Comparison of ENCODE assay signal across 16 cellular contexts in the genomic region with DNA sequence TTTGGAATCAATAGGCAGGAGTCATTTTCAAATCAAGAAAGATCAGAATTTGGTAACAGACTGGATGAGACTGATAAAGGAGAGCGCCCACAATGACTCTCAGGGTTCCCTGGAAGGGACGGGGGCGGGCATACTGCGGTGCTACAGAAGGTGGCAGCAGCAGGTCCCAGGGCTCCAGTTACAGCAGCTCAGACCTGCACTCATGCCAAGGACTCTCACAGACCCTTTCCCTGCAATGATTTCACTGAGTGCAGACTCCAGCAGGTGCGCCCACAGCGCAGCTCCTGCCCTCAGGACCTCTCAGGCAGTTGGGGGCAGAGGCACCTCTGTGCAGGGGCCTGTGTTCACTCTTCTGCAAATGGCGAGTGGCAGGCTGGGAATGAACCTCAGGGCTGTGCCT.
DNase-seq lines count a peak whose midpoint lies in the region; ATAC-seq and TF ChIP-seq lines count a peak whose summit lies in the region.
"Had no signal": no experiment of that assay in that cellular context is flagged by ENCODE, and none has a peak within 500 bp of the region (broad histone marks: within the 10 kb centered on the region; RNA-seq: fewer than 3 reads in every experiment).

No MANE protein-coding gene starts in this region.

- H3K36me3 Mint-ChIP-seq in endodermal cell (ENCODE audit: low read depth) = peaks cover 3% of the 10 kb centered on the region
- H3K36me3 Mint-ChIP-seq in immature natural killer cell = no peaks in the 10 kb centered on the region
- H3K36me3 Mint-ChIP-seq: activated naive CD4-positive, alpha-beta T cell treated with anti-CD3 and anti-CD28 coated beads, Interleukin-2, amount 10 ng/mL, durations not matched to agents 7 days and 5 days; natural killer cell had no signal

- H3K27ac Mint-ChIP-seq in endodermal cell (no peak overlapping the region), immature natural killer cell (no peak overlapping the region)
- H3K27ac Mint-ChIP-seq: activated CD8-positive, alpha-beta T cell treated with anti-CD3 and anti-CD28 coated beads for 36 hours; activated naive CD4-positive, alpha-beta T cell treated with anti-CD3 and anti-CD28 coated beads, Interleukin-2, amount 10 ng/mL, durations not matched to agents 7 days and 5 days; B cell; natural killer cell had no signal

- H3K27me3 Mint-ChIP-seq in endodermal cell (ENCODE audit: insufficient read depth) = peaks cover 21% of the 10 kb centered on the region
- H3K27me3 Mint-ChIP-seq in immature natural killer cell (ENCODE audit: low read depth in 3 of 3) = peaks cover 4 to 19% (median 4%) of the 10 kb centered on the region in 3 donors
- H3K27me3 Mint-ChIP-seq: activated CD8-positive, alpha-beta T cell treated with anti-CD3 and anti-CD28 coated beads for 36 hours; activated naive CD4-positive, alpha-beta T cell treated with anti-CD3 and anti-CD28 coated beads, Interleukin-2, amount 10 ng/mL, durations not matched to agents 7 days and 5 days; B cell had no signal

- no peak overlapping the region for H3K27ac ChIP-seq in left ventricle myocardium inferior (replicated peaks)
- no peak overlapping the region for H3K27ac ChIP-seq in endodermal cell (ENCODE audit: low read depth, low read length)
- no peak overlapping the region for H3K27ac ChIP-seq in upper lobe of right lung
- H3K27ac ChIP-seq: body of pancreas, lower lobe of right lung had no signal

- H3K4me1 Mint-ChIP-seq in endodermal cell (peaks cover 28% of the 10 kb centered on the region), immature natural killer cell (peaks cover 0 to 6% of the 10 kb centered on the region in 2 donors)
- H3K4me1 Mint-ChIP-seq: B cell had no signal

- H3K9me3 ChIP-seq in left ventricle myocardium inferior (replicated peaks) (no peaks in the 10 kb centered on the region), endodermal cell (ENCODE audit: control insufficient read depth, low read length) (no peaks in the 10 kb centered on the region), upper lobe of right lung (no peaks in the 10 kb centered on the region)
- H3K9me3 ChIP-seq: body of pancreas, lower lobe of right lung had no signal

- no peak overlapping the region for H3K4me3 Mint-ChIP-seq in endodermal cell
- H3K4me3 Mint-ChIP-seq in immature natural killer cell = no peak overlapping the region
- H3K4me3 Mint-ChIP-seq: activated CD8-positive, alpha-beta T cell treated with anti-CD3 and anti-CD28 coated beads for 36 hours; activated naive CD4-positive, alpha-beta T cell treated with anti-CD3 and anti-CD28 coated beads, Interleukin-2, amount 10 ng/mL, durations not matched to agents 7 days and 5 days; B cell; natural killer cell had no signal

- H3K9me3 Mint-ChIP-seq in endodermal cell = no peaks in the 10 kb centered on the region
- no peaks in the 10 kb centered on the region for H3K9me3 Mint-ChIP-seq in immature natural killer cell
- H3K9me3 Mint-ChIP-seq: activated CD8-positive, alpha-beta T cell treated with anti-CD3 and anti-CD28 coated beads for 36 hours; activated naive CD4-positive, alpha-beta T cell treated with anti-CD3 and anti-CD28 coated beads, Interleukin-2, amount 10 ng/mL, durations not matched to agents 7 days and 5 days; natural killer cell had no signal

- peaks cover 4% of the 10 kb centered on the region for H3K4me1 ChIP-seq in left ventricle myocardium inferior
- peaks cover 10% of the 10 kb centered on the region for H3K4me1 ChIP-seq in endodermal cell (ENCODE audit: control insufficient read depth, insufficient read depth, low read length)
- no peaks in the 10 kb centered on the region for H3K4me1 ChIP-seq in upper lobe of right lung
- H3K4me1 ChIP-seq: lower lobe of right lung had no signal

- H3K4me3 ChIP-seq in left ventricle myocardium inferior (no peak overlapping the region), endodermal cell (ENCODE audit: low read length) (no peak overlapping the region), upper lobe of right lung (no peak overlapping the region)
- H3K4me3 ChIP-seq: body of pancreas, lower lobe of right lung had no signal

- H3K36me3 ChIP-seq in left ventricle myocardium inferior = peaks cover 9% of the 10 kb centered on the region
- H3K36me3 ChIP-seq in endodermal cell (ENCODE audit: control insufficient read depth, insufficient read depth, low read length) = no peaks in the 10 kb centered on the region
- H3K36me3 ChIP-seq in upper lobe of right lung = peaks cover 2% of the 10 kb centered on the region

- peak; percentile 20 for TF ChIP-seq CTCF in left ventricle myocardium inferior (IDR thresholded peaks at IDR 0.05; ENCODE audit: borderline replicate concordance)
- TF ChIP-seq CTCF in endodermal cell (conservative IDR thresholded peaks at IDR 0.05) = peak; percentile 47
- no peak for TF ChIP-seq CTCF in upper lobe of right lung (IDR thresholded peaks at IDR 0.05)

- 92 to 94% methylated on average over 6 to 7 of the region's 7 CpGs for WGBS in endodermal cell (ENCODE audit: insufficient coverage in 1 of 2, insufficient read length in 1 of 2), 2 experiments

- DNase-seq in left ventricle myocardium inferior (no peak), Right ventricle myocardium superior (no peak), NCI-H2107 (lab: John Stamatoyannopoulos, UW) (peak; percentile 27), endodermal cell (peak; percentile 59), upper lobe of right lung (peak; percentile 40), immature natural killer cell (no peak)
- DNase-seq: activated CD8-positive, alpha-beta T cell treated with anti-CD3 and anti-CD28 coated beads for 36 hours; activated naive CD4-positive, alpha-beta T cell treated with anti-CD3 and anti-CD28 coated beads, Interleukin-2, amount 10 ng/mL, durations not matched to agents 7 days and 5 days; lower lobe of right lung; natural killer cell; T1000 had no signal

- H3K27me3 ChIP-seq in left ventricle myocardium inferior (ENCODE audit: low read depth) = no peaks in the 10 kb centered on the region
- no peaks in the 10 kb centered on the region for H3K27me3 ChIP-seq in endodermal cell (ENCODE audit: control insufficient read depth, insufficient read depth, low read length, poor library complexity, severe bottlenecking)
- no peaks in the 10 kb centered on the region for H3K27me3 ChIP-seq in upper lobe of right lung
- H3K27me3 ChIP-seq: body of pancreas had no signal

- no peak overlapping the region for H3K9ac ChIP-seq in endodermal cell (ENCODE audit: extremely low read depth, low read length, poor library complexity, severe bottlenecking)

- intact Hi-C loops in left ventricle myocardium inferior (cut with micrococcal nuclease) = no loop called here
- intact Hi-C loops in Right ventricle myocardium superior (cut with DNase I) = no loop called here
- intact Hi-C loops in upper lobe of right lung (cut with DNase I) = no loop called here

- no peak for ATAC-seq in Right ventricle myocardium superior (ENCODE audit: poor library complexity)
- no peak for ATAC-seq in upper lobe of right lung
- no peak for ATAC-seq in HG03565 (IDR thresholded peaks at IDR 0.05; ENCODE audit: unreplicated experiment)
- no peak for ATAC-seq in GM19324 (IDR thresholded peaks at IDR 0.05; ENCODE audit: low FRiP score, unreplicated experiment)
- ATAC-seq: activated CD8-positive, alpha-beta T cell treated with anti-CD3 and anti-CD28 coated beads for 36 hours; body of pancreas; natural killer cell; Right ventricle myocardium inferior had no signal

Comparison
In these comparisons a context has a peak if more than half of its experiments do, and no peak if none do; other contexts are left out.
1. DNase-seq: peak in NCI-H2107 (single experiment), endodermal cell (single experiment) and upper lobe of right lung (single experiment); none in left ventricle myocardium inferior (single experiment), Right ventricle myocardium superior (single experiment) and immature natural killer cell (0 of 3).